1 cellular context compared by ENCODE assay signal in the genomic region with DNA sequence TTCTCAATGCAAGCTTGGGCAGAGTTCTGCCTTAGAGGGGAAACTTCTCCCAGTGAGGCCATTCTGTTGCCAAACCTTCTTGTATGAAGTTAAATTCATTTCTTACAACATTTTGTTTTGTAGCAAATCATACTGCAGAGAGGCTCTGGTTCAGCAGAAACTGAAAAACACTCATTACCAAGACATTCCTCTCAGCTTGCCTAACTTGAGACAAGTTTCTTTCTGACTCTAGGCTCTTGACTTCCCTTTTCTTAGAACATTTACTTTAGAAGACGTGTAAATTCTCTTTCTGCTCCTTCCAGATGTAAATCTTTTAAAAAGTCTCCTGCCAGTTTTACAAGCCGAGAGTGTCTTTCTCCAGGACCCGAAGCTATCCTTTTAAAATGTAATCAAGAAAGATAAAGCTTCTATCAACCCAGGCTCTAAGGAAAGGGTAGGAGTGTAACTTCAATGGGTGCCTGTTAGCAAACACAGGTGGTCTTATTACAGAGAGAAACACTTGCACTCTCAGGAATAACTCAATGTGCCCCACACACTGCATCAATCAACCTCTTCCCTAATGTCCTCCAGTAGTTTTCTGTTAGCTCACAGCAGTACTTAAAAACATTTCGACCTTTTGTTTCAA.
TF ChIP-seq lines count a peak whose summit lies in the region.

No MANE protein-coding gene starts in this region.

TF ChIP-seq in H1, 55 proteins besides CTCF, POLR2A, EP300 and RAD21 (continued from another document):
- TF ChIP-seq, protein P1, sequence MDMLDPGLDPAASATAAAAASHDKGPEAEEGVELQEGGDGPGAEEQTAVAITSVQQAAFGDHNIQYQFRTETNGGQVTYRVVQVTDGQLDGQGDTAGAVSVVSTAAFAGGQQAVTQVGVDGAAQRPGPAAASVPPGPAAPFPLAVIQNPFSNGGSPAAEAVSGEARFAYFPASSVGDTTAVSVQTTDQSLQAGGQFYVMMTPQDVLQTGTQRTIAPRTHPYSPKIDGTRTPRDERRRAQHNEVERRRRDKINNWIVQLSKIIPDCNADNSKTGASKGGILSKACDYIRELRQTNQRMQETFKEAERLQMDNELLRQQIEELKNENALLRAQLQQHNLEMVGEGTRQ (IDR thresholded peaks at IDR 0.05; ENCODE audit: low read length), result no peak
- TF ChIP-seq HDAC6 (IDR thresholded peaks at IDR 0.05; ENCODE audit: low read depth, low read length) (no peak), RBBP5 (IDR thresholded peaks at IDR 0.05; ENCODE audit: borderline replicate concordance, low read depth, low read length) (no peak), GTF2F1 (IDR thresholded peaks at IDR 0.05; ENCODE audit: borderline replicate concordance, low read depth, low read length) (no peak), TBP (IDR thresholded peaks at IDR 0.05; ENCODE audit: low read depth, low read length) (no peak), SIX5 (IDR thresholded peaks at IDR 0.05; ENCODE audit: low read depth, low read length) (no peak), SP4 (IDR thresholded peaks at IDR 0.05; ENCODE audit: low read length) (no peak), BACH1 (IDR thresholded peaks at IDR 0.05; ENCODE audit: low read length) (no peak), KDM4A (IDR thresholded peaks at IDR 0.05; ENCODE audit: low read depth, low read length, severe bottlenecking) (no peak), POU5F1 (IDR thresholded peaks at IDR 0.05; ENCODE audit: low read depth, low read length) (no peak), RNF2 (IDR thresholded peaks at IDR 0.05; ENCODE audit: borderline replicate concordance, low read depth, low read length, missing control alignments, poor library complexity, severe bottlenecking) (no peak), TAF1 (IDR thresholded peaks at IDR 0.05; ENCODE audit: low read depth, low read length) (no peak)
- TF ChIP-seq, protein P2, sequence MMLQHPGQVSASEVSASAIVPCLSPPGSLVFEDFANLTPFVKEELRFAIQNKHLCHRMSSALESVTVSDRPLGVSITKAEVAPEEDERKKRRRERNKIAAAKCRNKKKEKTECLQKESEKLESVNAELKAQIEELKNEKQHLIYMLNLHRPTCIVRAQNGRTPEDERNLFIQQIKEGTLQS (IDR thresholded peaks at IDR 0.05; ENCODE audit: insufficient read depth, low read depth, low read length), result no peak
